In genomic region chr19:44093931-44094765, GRCh38 we compare ENCODE assay signal across 8 cellular contexts. TPM values are rescaled to one million over a fixed set of nuclear protein-coding genes. Genes with fewer than 3 reads are reported as not detected.
DNase-seq lines count a peak whose midpoint lies in the region; ATAC-seq and TF ChIP-seq lines count a peak whose summit lies in the region.

Gene ZNF224, plus strand, starts transcription at chr19:44094361. Its CDS starts 3,513 bp downstream, at chr19:44097874.

- ATAC-seq in GM19324 (IDR thresholded peaks at IDR 0.05; ENCODE audit: low FRiP score, unreplicated experiment), result peak; percentile 92
- peak; percentile 76 for ATAC-seq in HG03520 (IDR thresholded peaks at IDR 0.05; ENCODE audit: unreplicated experiment)

- under 1% methylated on average over 50 of the region's 50 CpGs for WGBS in liver

- peaks cover 0 to 14% (median 9%) of the 10 kb centered on the region in 4 donors for H3K4me1 ChIP-seq in liver (ENCODE audit: control insufficient read depth in 4 of 4, insufficient read depth in 4 of 4, low read length in 3 of 4)

- DNase-seq in AG20443 (ENCODE audit: low spot score) (peak; percentile 95), NCI-H69 (lab: John Stamatoyannopoulos, UW) (peak; percentile 97), dermis blood vessel endothelial cell (peak; percentile 94)
- peak; percentile 50 to 81 for DNase-seq in activated CD4-positive, alpha-beta T cell treated with anti-CD3 and anti-CD28 coated beads, Interleukin-2, amount 50 U/mL, for 24 hours (ENCODE audit: low read depth in 1 of 2, low spot score in 1 of 2)
- DNase-seq in stimulated activated CD4-positive, alpha-beta T cell treated with anti-CD3 and anti-CD28 coated beads, Interleukin-4, amount 100 ng/mL, for 1 hour, result peak; percentile 77

- peak; percentile 26 to 28 for TF ChIP-seq RAD21 in liver (IDR thresholded peaks at IDR 0.05)

- H3K36me3 ChIP-seq in liver (ENCODE audit: control insufficient read depth in 4 of 4, insufficient read depth in 3 of 4, low read depth in 1 of 4, low read length in 3 of 4), result peaks cover 2 to 24% (median 20%) of the 10 kb centered on the region in 4 donors

- peak within 1 kb of the TSS; percentile 64 to 92 for H3K9ac ChIP-seq in liver (ENCODE audit: low read depth in 1 of 2, low read length in 2 of 2)

- no peaks in the 10 kb centered on the region for H3K27me3 ChIP-seq in liver (ENCODE audit: control insufficient read depth in 4 of 4, insufficient read depth in 4 of 4, low read length in 3 of 4)

- H3K4me3 ChIP-seq in liver (ENCODE audit: low read depth in 1 of 3, low read length in 3 of 3), result peak within 1 kb of the TSS; percentile 68 to 82 (median 71)

- peak within 1 kb of the TSS; percentile 44 to 72 for H3K27ac ChIP-seq in liver (ENCODE audit: low read depth in 1 of 2, low read length in 2 of 2)

- no peak for TF ChIP-seq CTCF in liver (IDR thresholded peaks at IDR 0.05; ENCODE audit: low read depth, low read length, missing input control)

- H3K9me3 ChIP-seq in liver (ENCODE audit: control insufficient read depth in 4 of 4, low read length in 3 of 4), result peaks cover 2 to 19% (median 13%) of the 10 kb centered on the region in 4 donors

TF ChIP-seq in liver, 16 proteins besides CTCF, POLR2A, EP300 and RAD21:
- TF ChIP-seq FOXA2 (IDR thresholded peaks at IDR 0.05) (no peak), GABPA (IDR thresholded peaks at IDR 0.05 in 1 of 2, conservative IDR thresholded peaks at IDR 0.05 in 1 of 2) (peak; percentile 76 to 95), ATF3 (IDR thresholded peaks at IDR 0.05) (no peak), JUND (IDR thresholded peaks at IDR 0.05) (peak in 1 of 2 donors; percentile 21), ZBTB33 (IDR thresholded peaks at IDR 0.05) (peak; percentile 93), HNF4G (IDR thresholded peaks at IDR 0.05) (no peak), TAF1 (conservative IDR thresholded peaks at IDR 0.05) (peak; percentile 71), EGR1 (IDR thresholded peaks at IDR 0.05; ENCODE audit: low read depth in 2 of 2) (no peak), FOXA1 (IDR thresholded peaks at IDR 0.05) (no peak), NR2F2 (IDR thresholded peaks at IDR 0.05) (no peak), MAX (IDR thresholded peaks at IDR 0.05) (peak; percentile 78), SP1 (IDR thresholded peaks at IDR 0.05) (peak; percentile 23), YY1 (IDR thresholded peaks at IDR 0.05) (peak; percentile 87), REST (IDR thresholded peaks at IDR 0.05) (peak; percentile 39), HNF4A (conservative IDR thresholded peaks at IDR 0.05) (peak; percentile 24 to 45), RXRA (IDR thresholded peaks at IDR 0.05) (peak in 1 of 2 donors; percentile 35)
TF ChIP-seq in liver: peak in this region for 10.

RNA-seq across cellular contexts. Expression of gene ZNF224, which starts in this region (rescaled TPM):
- total RNA-seq in dermis blood vessel endothelial cell (22.0 and 37.6 TPM in 2 replicates), liver (10 to 100 TPM; 19.8 to 20.7 TPM)
- 1 to 10 TPM; 4.5 to 9.9 TPM for polyA plus RNA-seq in liver

Comparison
In these comparisons a context has a peak if more than half of its experiments do, and no peak if none do; other contexts are left out.
1. Peak in every context shown above with its lines: DNase-seq, ATAC-seq, H3K4me3 ChIP-seq and H3K27ac ChIP-seq.